7 cellular contexts compared by ENCODE assay signal in the genomic region with DNA sequence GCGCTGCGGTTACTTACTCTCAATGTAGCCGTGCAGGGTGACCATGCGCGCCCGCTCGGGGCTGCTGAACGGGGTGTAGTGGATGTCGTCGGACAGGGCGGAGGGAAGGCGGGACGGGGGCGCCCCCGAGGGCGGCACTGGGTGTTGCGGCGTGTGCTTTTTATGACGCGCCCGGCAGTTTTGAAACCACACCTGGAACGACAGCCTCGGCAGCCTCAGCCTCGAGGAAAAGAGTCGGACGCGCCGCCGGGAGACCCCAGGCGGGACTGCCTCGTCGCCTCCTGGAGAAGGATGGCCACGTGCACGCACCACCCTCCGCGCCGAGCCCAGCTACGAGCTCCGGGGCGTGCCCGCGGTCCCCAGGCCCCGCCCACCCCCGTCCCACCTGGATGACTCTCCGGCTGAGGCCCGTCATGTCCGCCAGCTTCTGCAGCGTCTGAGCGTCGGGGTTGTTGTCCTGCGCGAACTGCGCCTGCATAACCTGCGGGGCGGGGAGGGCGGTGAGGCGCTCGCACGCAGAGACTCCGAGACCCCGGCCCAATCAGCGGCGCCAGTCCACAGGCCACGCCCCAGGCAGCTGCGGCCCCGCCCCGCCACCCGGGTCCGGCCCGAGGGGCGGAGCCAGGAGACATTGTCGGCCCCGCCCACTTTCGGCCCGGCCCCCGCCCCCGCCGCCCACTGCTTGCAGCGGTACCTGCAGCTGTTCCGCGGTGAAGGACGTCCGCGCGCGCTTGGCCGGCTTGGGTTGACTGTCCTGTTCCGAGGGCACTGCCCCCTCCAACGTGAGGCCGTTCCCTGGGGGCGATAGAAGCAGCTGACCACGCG. TPM values are rescaled to one million over a fixed set of nuclear protein-coding genes. Genes with fewer than 3 reads are reported as not detected.
DNase-seq lines count a peak whose midpoint lies in the region; ATAC-seq, FAIRE-seq and TF ChIP-seq lines count a peak whose summit lies in the region.

No MANE protein-coding gene starts in this region.

- H3K27ac ChIP-seq in SJCRH30 (peak overlapping the region; percentile 63), ascending aorta (no peak overlapping the region), kidney (ENCODE audit: low read depth in 2 of 2, low read length in 2 of 2) (no peak overlapping the region)

- intact Hi-C loops in ascending aorta (cut with DNase I) (no loop called here), kidney (cut with DNase I) (no loop called here)

- TF ChIP-seq CTCF in ascending aorta (IDR thresholded peaks at IDR 0.05) (no peak), kidney (IDR thresholded peaks at IDR 0.05; ENCODE audit: borderline replicate concordance, extremely low read depth, insufficient read depth) (no peak)

- H3K9ac ChIP-seq in kidney (ENCODE audit: low read length in 2 of 2): no peak overlapping the region

- H3K36me3 ChIP-seq in SJCRH30: no peaks in the 10 kb centered on the region
- no peaks in the 10 kb centered on the region for H3K36me3 ChIP-seq in ascending aorta
- no peaks in the 10 kb centered on the region for H3K36me3 ChIP-seq in kidney (ENCODE audit: control insufficient read depth in 1 of 2, insufficient read depth in 2 of 2, low read length in 2 of 2)

- H3K4me1 ChIP-seq in SJCRH30: peaks cover 7% of the 10 kb centered on the region
- peaks cover 7 to 8% of the 10 kb centered on the region in 2 donors for H3K4me1 ChIP-seq in ascending aorta
- peaks cover 0 to 2% of the 10 kb centered on the region in 2 donors for H3K4me1 ChIP-seq in kidney (ENCODE audit: control insufficient read depth in 1 of 2, insufficient read depth in 1 of 2, low read depth in 1 of 2, low read length in 2 of 2)

- H3K4me3 ChIP-seq in SJCRH30 (peak overlapping the region; percentile 54), ascending aorta (peak overlapping the region; percentile 38 to 61), kidney (ENCODE audit: low read length in 2 of 2) (no peak overlapping the region)

- ATAC-seq in GM19035 (IDR thresholded peaks at IDR 0.05; ENCODE audit: unreplicated experiment): peak; percentile 49

- no peaks in the 10 kb centered on the region for H3K9me3 ChIP-seq in SJCRH30 (replicated peaks)
- H3K9me3 ChIP-seq in ascending aorta: no peaks in the 10 kb centered on the region
- H3K9me3 ChIP-seq in kidney (ENCODE audit: control insufficient read depth in 1 of 2, low read length in 2 of 2): no peaks in the 10 kb centered on the region

- no peak for FAIRE-seq in kidney (lab: Jason Lieb, UNC)

- DNase-seq in Kasumi-1 (lab: John Stamatoyannopoulos, UW): peak; percentile 69 to 72
- DNase-seq in SJCRH30: peak; percentile 93
- no peak for DNase-seq in ascending aorta (ENCODE audit: low spot score in 2 of 2)
- peak; percentile 77 for DNase-seq in kidney
- DNase-seq in stimulated activated CD4-positive, alpha-beta T cell treated with anti-CD3 and anti-CD28 coated beads, Interleukin-4, amount 100 ng/mL, for 4 hours: peak; percentile 37 to 44
- no peak for DNase-seq in NK-92 (lab: John Stamatoyannopoulos, UW; ENCODE audit: unreplicated experiment)

- no peaks in the 10 kb centered on the region for H3K27me3 ChIP-seq in SJCRH30
- H3K27me3 ChIP-seq in ascending aorta: peaks cover 10% of the 10 kb centered on the region

RNA-seq across cellular contexts. Expression of a gene that starts 15.0 kb away (rescaled TPM):
- total RNA-seq in SJCRH30 (2014; rRNA removed; shearing (Covaris generic)): 6.1 and 6.3 TPM in 2 replicates
- 141 TPM for total RNA-seq in ascending aorta
- total RNA-seq in kidney: 4.9 TPM
- polyA plus RNA-seq in kidney (ENCODE audit: insufficient read depth, low read depth, low replicate concordance): 0.82 TPM

RNA-seq across cellular contexts. Expression of a gene that starts 50.8 kb away (rescaled TPM):
- total RNA-seq in SJCRH30 (2014; rRNA removed; shearing (Covaris generic)): 23.9 and 29.4 TPM in 2 replicates
- 63.8 TPM for total RNA-seq in ascending aorta
- total RNA-seq in kidney: 18.5 TPM
- polyA plus RNA-seq in kidney (ENCODE audit: insufficient read depth, low read depth, low replicate concordance): 17.5 TPM

RNA-seq across cellular contexts. Expression of a gene that starts 50.9 kb away (rescaled TPM):
- total RNA-seq in SJCRH30 (2014; rRNA removed; shearing (Covaris generic)): 68.0 and 72.0 TPM in 2 replicates
- 16.1 TPM for total RNA-seq in ascending aorta
- total RNA-seq in kidney: 44.9 TPM
- polyA plus RNA-seq in kidney (ENCODE audit: insufficient read depth, low read depth, low replicate concordance): 38.8 TPM

RNA-seq across cellular contexts. Expression of a gene that starts 54.1 kb away (rescaled TPM):
- total RNA-seq in SJCRH30 (2014; rRNA removed; shearing (Covaris generic)): not detected in 2 replicates
- total RNA-seq in ascending aorta (not detected), kidney (1.6 TPM)
- 5.6 TPM for polyA plus RNA-seq in kidney (ENCODE audit: insufficient read depth, low read depth, low replicate concordance)

RNA-seq across cellular contexts. Expression of a gene that starts 54.2 kb away (rescaled TPM):
- 96.1 and 98.8 TPM in 2 replicates for total RNA-seq in SJCRH30 (2014; rRNA removed; shearing (Covaris generic))
- total RNA-seq in ascending aorta (21.4 TPM), kidney (42.5 TPM)
- 264 TPM for polyA plus RNA-seq in kidney (ENCODE audit: insufficient read depth, low read depth, low replicate concordance)

Comparison
In these comparisons a context has a peak if more than half of its experiments do, and no peak if none do; other contexts are left out.
1. DNase-seq: peak in Kasumi-1 (2 of 2), SJCRH30 (2 of 2), kidney (single experiment) and stimulated activated CD4-positive, alpha-beta T cell treated with anti-CD3 and anti-CD28 coated beads, Interleukin-4, amount 100 ng/mL, for 4 hours (2 of 2); none in ascending aorta (0 of 2) and NK-92 (single experiment).
2. H3K4me3 ChIP-seq: peak in SJCRH30 (single experiment) and ascending aorta (2 of 2); none in kidney (0 of 2).
3. RNA of a gene that starts 15.0 kb away (total RNA-seq): 141 TPM in ascending aorta (single experiment); 6.1 to 6.3 TPM in SJCRH30 and 4.9 TPM in kidney (single experiment); every median in the first group is over 10 times any median in the second.